8 cellular contexts compared by ENCODE assay signal in genomic region chr9:129482521-129483466, GRCh38.
DNase-seq lines count a peak whose midpoint lies in the region; ATAC-seq and TF ChIP-seq lines count a peak whose summit lies in the region.

No MANE protein-coding gene starts in this region.

- DNase-seq in activated CD4-positive, CD25-positive, alpha-beta regulatory T cell treated with anti-CD3 and anti-CD28 coated beads, Interleukin-2, amount 50 U/mL, for 72 hours: no peak
- DNase-seq in NCI-H748 (lab: John Stamatoyannopoulos, UW; ENCODE audit: unreplicated experiment) (peak; percentile 84), adrenal gland (peak; percentile 92 to 95 (median 94)), Right ventricle myocardium superior (peak; percentile 91), neuronal stem cell (ENCODE audit: low spot score) (peak; percentile 49), KBM-7 (no peak), NOMO-1 treated with DMSO at 0.1 percent for 48 hours (lab: John Stamatoyannopoulos, UW; ENCODE audit: unreplicated experiment) (no peak)

- H4K8ac ChIP-seq in neuronal stem cell (ENCODE audit: low read depth, low read length): no peak overlapping the region

- H2AK5ac ChIP-seq in neuronal stem cell (ENCODE audit: low read depth, low read length): peak overlapping the region; percentile 49

- H3K18ac ChIP-seq in neuronal stem cell (ENCODE audit: low read length): peak overlapping the region; percentile 98

- H2BK15ac ChIP-seq in neuronal stem cell (ENCODE audit: low read length): peak overlapping the region; percentile 98

- in situ Hi-C loops in KBM-7 (cut with MboI; ENCODE audit: low pct_unique_long_range_greater_than_20kb, low sequenced_read_pairs): no loop called here

- H3K4ac ChIP-seq in neuronal stem cell (ENCODE audit: low read length): peak overlapping the region; percentile 24

- ATAC-seq in activated CD4-positive, CD25-positive, alpha-beta regulatory T cell treated with anti-CD3 and anti-CD28 coated beads, Interleukin-2, amount 50 U/mL, for 24 hours: peak; percentile 29 to 36
- ATAC-seq in Right ventricle myocardium superior (ENCODE audit: poor library complexity): peak; percentile 74

- H3K4me1 ChIP-seq in adrenal gland (replicated peaks in 1 of 2) (peaks cover 68 to 92% of the 10 kb centered on the region in 2 donors), neuronal stem cell (ENCODE audit: control insufficient read depth in 2 of 2, insufficient read depth in 1 of 2, low read depth in 1 of 2, low read length in 2 of 2) (peaks cover 24 to 58% of the 10 kb centered on the region in 2 donors)

- H3K9me3 ChIP-seq in adrenal gland (replicated peaks in 1 of 3) (no peaks in the 10 kb centered on the region), neuronal stem cell (replicated peaks in 1 of 2; ENCODE audit: control insufficient read depth in 2 of 2, insufficient read depth in 1 of 2, low read depth in 1 of 2, low read length in 2 of 2) (no peaks in the 10 kb centered on the region)

- peak overlapping the region; percentile 49 for H2BK12ac ChIP-seq in neuronal stem cell (ENCODE audit: low read length)

- H3K36me3 ChIP-seq in adrenal gland (replicated peaks in 1 of 2) (no peaks in the 10 kb centered on the region), neuronal stem cell (replicated peaks in 1 of 2; ENCODE audit: control insufficient read depth in 2 of 2, insufficient read depth in 2 of 2, low read length in 2 of 2) (no peaks in the 10 kb centered on the region)

- H4K91ac ChIP-seq in neuronal stem cell (ENCODE audit: low read depth, low read length, poor library complexity): peak overlapping the region; percentile 7

- intact Hi-C loops in adrenal gland (cut with DNase I): loop anchor here in 1 of 2 donors (10.0 kb wide), 2 partner anchors 158 to 338 kb away; no protein-coding TSS in a partner anchor
- intact Hi-C loops in Right ventricle myocardium superior (cut with DNase I): loop anchor here (5.0 kb wide), 1 partner anchor 145 kb away; no protein-coding TSS in a partner anchor

- H3K9ac ChIP-seq in neuronal stem cell (ENCODE audit: low read depth, low read length, poor library complexity): peak overlapping the region; percentile 82

- H3K27me3 ChIP-seq in adrenal gland: no peaks in the 10 kb centered on the region
- peaks cover 0 to 8% (median 0%) of the 10 kb centered on the region in 3 experiments for H3K27me3 ChIP-seq in neuronal stem cell (ENCODE audit: control insufficient read depth in 3 of 3, insufficient read depth in 3 of 3, low read depth in 1 of 3, low read length in 3 of 3)

- peak overlapping the region in 2 of 4 donors; percentile 57 to 65 for H3K4me3 ChIP-seq in adrenal gland
- peak overlapping the region; percentile 45 to 53 for H3K4me3 ChIP-seq in neuronal stem cell (ENCODE audit: low read length in 2 of 2)

- 1 to 3% (median 1%) methylated on average over 12 to 94 of the region's 97 CpGs for WGBS in adrenal gland, 4 donors
- no CpG with 5 or more reads among the region's 97 CpGs for WGBS in neuronal stem cell (ENCODE audit: extremely low coverage in 2 of 2, insufficient read length in 2 of 2, insufficient replicate concordance in 1 of 2), 2 donors

- H3K14ac ChIP-seq in neuronal stem cell (ENCODE audit: low read length): peak overlapping the region; percentile 82

- H3K79me1 ChIP-seq in neuronal stem cell (ENCODE audit: low read depth, low read length): no peaks in the 10 kb centered on the region

- peak overlapping the region; percentile 57 for H2BK5ac ChIP-seq in neuronal stem cell (ENCODE audit: low read length)

- peak overlapping the region; percentile 99 to 100 (median 100) for H3K27ac ChIP-seq in adrenal gland
- H3K27ac ChIP-seq in neuronal stem cell (replicated peaks; ENCODE audit: low read length): no peak overlapping the region

- peak in 1 of 6 experiments; percentile 12 for TF ChIP-seq CTCF in adrenal gland (IDR thresholded peaks at IDR 0.05)

- peak overlapping the region; percentile 46 for H3K23ac ChIP-seq in neuronal stem cell (ENCODE audit: low read depth, low read length, poor library complexity)

- H2AFZ ChIP-seq in neuronal stem cell (ENCODE audit: low read length): peak overlapping the region; percentile 74

- TF ChIP-seq POLR2A in adrenal gland (IDR thresholded peaks at IDR 0.05): peak in 1 of 2 donors; percentile 30

- peak overlapping the region; percentile 62 for H2BK120ac ChIP-seq in neuronal stem cell (ENCODE audit: low read depth, low read length)

- H3K4me2 ChIP-seq in neuronal stem cell (ENCODE audit: insufficient read depth, low read length, poor library complexity, severe bottlenecking): peak overlapping the region; percentile 89

Comparison
In these comparisons a context has a peak if more than half of its experiments do, and no peak if none do; other contexts are left out.
1. DNase-seq: peak in NCI-H748 (single experiment), adrenal gland (7 of 7), Right ventricle myocardium superior (single experiment) and neuronal stem cell (single experiment); none in activated CD4-positive, CD25-positive, alpha-beta regulatory T cell treated with anti-CD3 and anti-CD28 coated beads, Interleukin-2, amount 50 U/mL, for 72 hours (single experiment), KBM-7 (single experiment) and NOMO-1 treated with DMSO at 0.1 percent for 48 hours (single experiment).